26 cellular contexts compared by ENCODE assay signal in the genomic region with DNA sequence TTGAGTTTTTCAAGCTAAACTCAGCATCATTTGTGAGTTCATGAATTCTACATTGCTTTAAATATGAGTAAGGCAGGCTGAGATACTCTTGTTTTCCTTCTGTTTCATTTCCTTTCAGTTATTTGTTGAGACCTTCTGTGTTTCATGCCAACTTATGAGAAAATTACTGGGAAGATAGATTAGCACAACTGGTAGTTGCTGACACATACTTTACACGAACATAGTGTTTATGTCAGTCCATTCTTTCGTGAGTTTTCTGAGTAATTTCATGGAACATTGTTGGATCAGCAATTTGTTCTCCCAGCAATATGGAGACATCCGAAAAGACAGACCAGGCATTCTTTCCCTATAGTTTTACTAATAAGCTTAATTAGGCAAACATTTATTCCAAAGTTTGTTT.
A peak's percentile ranks its signal among the peaks of the same experiment; 100 is the strongest.
DNase-seq lines count a peak whose midpoint lies in the region; ATAC-seq and TF ChIP-seq lines count a peak whose summit lies in the region.
"Had no signal": no experiment of that assay in that cellular context is flagged by ENCODE, and none has a peak within 500 bp of the region (broad histone marks: within the 10 kb centered on the region; RNA-seq: fewer than 3 reads in every experiment).

No MANE protein-coding gene starts in this region.

- H3K4me1 ChIP-seq in esophagus squamous epithelium, result peaks cover 0 to 26% (median 0%) of the 10 kb centered on the region in 3 donors

- no peak for TF ChIP-seq POLR2A in esophagus squamous epithelium (IDR thresholded peaks at IDR 0.05)

- no peak overlapping the region for H3K4me3 ChIP-seq in esophagus squamous epithelium
- H3K4me3 ChIP-seq: heart right ventricle, right atrium auricular region had no signal

- H3K4me1 Mint-ChIP-seq in nephron, result peaks cover 53% of the 10 kb centered on the region
- H3K4me1 Mint-ChIP-seq: activated B cell treated with CpG ODN at 0.5 μM for 24 hours; CD4-positive, CD25-positive, alpha-beta regulatory T cell; central memory CD8-positive, alpha-beta T cell; stimulated activated memory B cell treated with anti-CD40 and anti-IgM and Interleukin-4, amounts not matched to agents 10 μg/mL and 1 μg/mL and 100 μg/mL, for 72 hours had no signal

- intact Hi-C loops in esophagus squamous epithelium (cut with DNase I), result no loop called here

- H3K36me3 ChIP-seq in esophagus squamous epithelium, result peaks cover 0 to under 1% (median 0%) of the 10 kb centered on the region in 3 donors
- H3K36me3 ChIP-seq: right atrium auricular region had no signal

- H3K27ac Mint-ChIP-seq in nephron, result peak overlapping the region; percentile 27 to 69 (median 60)
- H3K27ac Mint-ChIP-seq: activated B cell treated with CpG ODN at 0.5 μM for 24 hours; activated CD8-positive, alpha-beta T cell treated with anti-CD3 and anti-CD28 coated beads for 36 hours; CD4-positive, CD25-positive, alpha-beta regulatory T cell; stimulated activated memory B cell treated with anti-CD40 and anti-IgM and Interleukin-4, amounts not matched to agents 10 μg/mL and 1 μg/mL and 100 μg/mL, for 72 hours had no signal

- H3K27ac ChIP-seq in esophagus squamous epithelium, result peak overlapping the region in 3 of 4 donors; percentile 17 to 59 (median 25)
- H3K27ac ChIP-seq: heart right ventricle had no signal

- no peaks in the 10 kb centered on the region for H3K9me3 ChIP-seq in esophagus squamous epithelium
- H3K9me3 ChIP-seq: right atrium auricular region, SK-N-SH had no signal

- ATAC-seq in HG02840 (IDR thresholded peaks at IDR 0.05; ENCODE audit: low FRiP score, unreplicated experiment) (no peak), SK-N-SH treated with all-trans-retinoic acid at 6 μM for 48 hours (no peak), HG02870 (IDR thresholded peaks at IDR 0.05; ENCODE audit: unreplicated experiment) (no peak)
- ATAC-seq: activated CD8-positive, alpha-beta T cell treated with anti-CD3 and anti-CD28 coated beads for 36 hours; stimulated activated memory B cell treated with anti-CD40 and anti-IgM and Interleukin-4, amounts not matched to agents 10 μg/mL and 1 μg/mL and 100 μg/mL, for 72 hours had no signal

- H3K27me3 Mint-ChIP-seq in nephron (ENCODE audit: low read depth), result no peaks in the 10 kb centered on the region

- no peaks in the 10 kb centered on the region for H3K36me3 Mint-ChIP-seq in nephron (ENCODE audit: low read depth)
- H3K36me3 Mint-ChIP-seq: CD4-positive, CD25-positive, alpha-beta regulatory T cell; stimulated activated memory B cell treated with anti-CD40 and anti-IgM and Interleukin-4, amounts not matched to agents 10 μg/mL and 1 μg/mL and 100 μg/mL, for 72 hours had no signal

- H3K27me3 ChIP-seq in esophagus squamous epithelium, result no peaks in the 10 kb centered on the region
- H3K27me3 ChIP-seq: heart right ventricle, right atrium auricular region had no signal

- peak overlapping the region in 1 of 3 experiments; percentile 42 for H3K4me3 Mint-ChIP-seq in nephron
- H3K4me3 Mint-ChIP-seq: activated B cell treated with CpG ODN at 0.5 μM for 24 hours; activated CD8-positive, alpha-beta T cell treated with anti-CD3 and anti-CD28 coated beads for 36 hours; CD4-positive, CD25-positive, alpha-beta regulatory T cell; central memory CD8-positive, alpha-beta T cell; stimulated activated memory B cell treated with anti-CD40 and anti-IgM and Interleukin-4, amounts not matched to agents 10 μg/mL and 1 μg/mL and 100 μg/mL, for 72 hours had no signal

- TF ChIP-seq CTCF in esophagus squamous epithelium (IDR thresholded peaks at IDR 0.05) (no peak), nephron (IDR thresholded peaks at IDR 0.05; ENCODE audit: unreplicated experiment in 3 of 3) (no peak)

- H3K9me3 Mint-ChIP-seq in nephron, result no peaks in the 10 kb centered on the region
- H3K9me3 Mint-ChIP-seq: activated B cell treated with CpG ODN at 0.5 μM for 24 hours; activated CD8-positive, alpha-beta T cell treated with anti-CD3 and anti-CD28 coated beads for 36 hours; central memory CD8-positive, alpha-beta T cell; stimulated activated memory B cell treated with anti-CD40 and anti-IgM and Interleukin-4, amounts not matched to agents 10 μg/mL and 1 μg/mL and 100 μg/mL, for 72 hours had no signal

- WGBS in esophagus squamous epithelium, 2 donors, result 30 to 54% methylated on average over 3 of the region's 3 CpGs

- DNase-seq in AG08395 (ENCODE audit: low spot score) (peak; percentile 29), LHCN-M2 (ENCODE audit: low read depth) (peak; percentile 97), esophagus squamous epithelium (lab: John Stamatoyannopoulos, UW) (no peak), SK-N-DZ (ENCODE audit: low spot score) (no peak)
- DNase-seq: ACHN; activated B cell treated with CpG ODN at 0.5 μM for 24 hours; activated CD8-positive, alpha-beta T cell treated with anti-CD3 and anti-CD28 coated beads for 36 hours; activated naive CD4-positive, alpha-beta T cell; activated T-cell treated with anti-CD3 and anti-CD28 coated beads, Interleukin-2, amount 50 U/mL, for 1 hour; amniotic stem cell; CD4-positive, CD25-positive, alpha-beta regulatory T cell; effector CD4-positive, alpha-beta T cell; H7; heart right ventricle; Kasumi-1; NCI-H1092 treated with DMSO at 0.1 percent for 48 hours; NCI-H2081 treated with DMSO at 0.1 percent for 48 hours; nucleus accumbens; SK-N-SH had no signal

TF ChIP-seq in SK-N-SH treated with all-trans-retinoic acid at 6 μM for 48 hours, 23 proteins besides CTCF, POLR2A, EP300 and RAD21:
- TF ChIP-seq ARNTL (CRISPR knock-in tag; IDR thresholded peaks at IDR 0.05; ENCODE audit: borderline replicate concordance, low read depth) (no peak), ZNF565 (CRISPR knock-in tag; conservative IDR thresholded peaks at IDR 0.05; ENCODE audit: low read depth) (no peak), ZNF8 (CRISPR knock-in tag; IDR thresholded peaks at IDR 0.05) (no peak), ZFP3 (CRISPR knock-in tag; IDR thresholded peaks at IDR 0.05) (no peak), ZFP30 (CRISPR knock-in tag; IDR thresholded peaks at IDR 0.05) (no peak), TCF4 (CRISPR knock-in tag; IDR thresholded peaks at IDR 0.05; ENCODE audit: borderline replicate concordance) (no peak), ZNF70 (CRISPR knock-in tag; IDR thresholded peaks at IDR 0.05) (no peak), PPARA (CRISPR knock-in tag; IDR thresholded peaks at IDR 0.05; ENCODE audit: borderline replicate concordance) (no peak), RARB (CRISPR knock-in tag; IDR thresholded peaks at IDR 0.05) (no peak), SNAI2 (CRISPR knock-in tag; IDR thresholded peaks at IDR 0.05) (no peak)
- TF ChIP-seq, protein P1, sequence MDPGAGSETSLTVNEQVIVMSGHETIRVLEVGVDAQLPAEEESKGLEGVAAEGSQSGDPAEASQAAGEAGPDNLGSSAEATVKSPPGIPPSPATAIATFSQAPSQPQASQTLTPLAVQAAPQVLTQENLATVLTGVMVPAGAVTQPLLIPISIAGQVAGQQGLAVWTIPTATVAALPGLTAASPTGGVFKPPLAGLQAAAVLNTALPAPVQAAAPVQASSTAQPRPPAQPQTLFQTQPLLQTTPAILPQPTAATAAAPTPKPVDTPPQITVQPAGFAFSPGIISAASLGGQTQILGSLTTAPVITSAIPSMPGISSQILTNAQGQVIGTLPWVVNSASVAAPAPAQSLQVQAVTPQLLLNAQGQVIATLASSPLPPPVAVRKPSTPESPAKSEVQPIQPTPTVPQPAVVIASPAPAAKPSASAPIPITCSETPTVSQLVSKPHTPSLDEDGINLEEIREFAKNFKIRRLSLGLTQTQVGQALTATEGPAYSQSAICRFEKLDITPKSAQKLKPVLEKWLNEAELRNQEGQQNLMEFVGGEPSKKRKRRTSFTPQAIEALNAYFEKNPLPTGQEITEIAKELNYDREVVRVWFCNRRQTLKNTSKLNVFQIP (CRISPR knock-in tag; IDR thresholded peaks at IDR 0.05; ENCODE audit: borderline replicate concordance, low read depth), result no peak
- TF ChIP-seq, protein P2, sequence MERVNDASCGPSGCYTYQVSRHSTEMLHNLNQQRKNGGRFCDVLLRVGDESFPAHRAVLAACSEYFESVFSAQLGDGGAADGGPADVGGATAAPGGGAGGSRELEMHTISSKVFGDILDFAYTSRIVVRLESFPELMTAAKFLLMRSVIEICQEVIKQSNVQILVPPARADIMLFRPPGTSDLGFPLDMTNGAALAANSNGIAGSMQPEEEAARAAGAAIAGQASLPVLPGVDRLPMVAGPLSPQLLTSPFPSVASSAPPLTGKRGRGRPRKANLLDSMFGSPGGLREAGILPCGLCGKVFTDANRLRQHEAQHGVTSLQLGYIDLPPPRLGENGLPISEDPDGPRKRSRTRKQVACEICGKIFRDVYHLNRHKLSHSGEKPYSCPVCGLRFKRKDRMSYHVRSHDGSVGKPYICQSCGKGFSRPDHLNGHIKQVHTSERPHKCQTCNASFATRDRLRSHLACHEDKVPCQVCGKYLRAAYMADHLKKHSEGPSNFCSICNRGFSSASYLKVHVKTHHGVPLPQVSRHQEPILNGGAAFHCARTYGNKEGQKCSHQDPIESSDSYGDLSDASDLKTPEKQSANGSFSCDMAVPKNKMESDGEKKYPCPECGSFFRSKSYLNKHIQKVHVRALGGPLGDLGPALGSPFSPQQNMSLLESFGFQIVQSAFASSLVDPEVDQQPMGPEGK (CRISPR knock-in tag; IDR thresholded peaks at IDR 0.05; ENCODE audit: borderline replicate concordance), result no peak
- TF ChIP-seq, protein P3, sequence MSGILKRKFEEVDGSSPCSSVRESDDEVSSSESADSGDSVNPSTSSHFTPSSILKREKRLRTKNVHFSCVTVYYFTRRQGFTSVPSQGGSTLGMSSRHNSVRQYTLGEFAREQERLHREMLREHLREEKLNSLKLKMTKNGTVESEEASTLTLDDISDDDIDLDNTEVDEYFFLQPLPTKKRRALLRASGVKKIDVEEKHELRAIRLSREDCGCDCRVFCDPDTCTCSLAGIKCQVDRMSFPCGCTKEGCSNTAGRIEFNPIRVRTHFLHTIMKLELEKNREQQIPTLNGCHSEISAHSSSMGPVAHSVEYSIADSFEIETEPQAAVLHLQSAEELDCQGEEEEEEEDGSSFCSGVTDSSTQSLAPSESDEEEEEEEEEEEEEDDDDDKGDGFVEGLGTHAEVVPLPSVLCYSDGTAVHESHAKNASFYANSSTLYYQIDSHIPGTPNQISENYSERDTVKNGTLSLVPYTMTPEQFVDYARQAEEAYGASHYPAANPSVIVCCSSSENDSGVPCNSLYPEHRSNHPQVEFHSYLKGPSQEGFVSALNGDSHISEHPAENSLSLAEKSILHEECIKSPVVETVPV (CRISPR knock-in tag; IDR thresholded peaks at IDR 0.05), result no peak

Comparison
In these comparisons a context has a peak if more than half of its experiments do, and no peak if none do; other contexts are left out.
1. DNase-seq: peak in AG08395 (single experiment) and LHCN-M2 (single experiment); none in esophagus squamous epithelium (single experiment) and SK-N-DZ (single experiment).